In the genomic region with DNA sequence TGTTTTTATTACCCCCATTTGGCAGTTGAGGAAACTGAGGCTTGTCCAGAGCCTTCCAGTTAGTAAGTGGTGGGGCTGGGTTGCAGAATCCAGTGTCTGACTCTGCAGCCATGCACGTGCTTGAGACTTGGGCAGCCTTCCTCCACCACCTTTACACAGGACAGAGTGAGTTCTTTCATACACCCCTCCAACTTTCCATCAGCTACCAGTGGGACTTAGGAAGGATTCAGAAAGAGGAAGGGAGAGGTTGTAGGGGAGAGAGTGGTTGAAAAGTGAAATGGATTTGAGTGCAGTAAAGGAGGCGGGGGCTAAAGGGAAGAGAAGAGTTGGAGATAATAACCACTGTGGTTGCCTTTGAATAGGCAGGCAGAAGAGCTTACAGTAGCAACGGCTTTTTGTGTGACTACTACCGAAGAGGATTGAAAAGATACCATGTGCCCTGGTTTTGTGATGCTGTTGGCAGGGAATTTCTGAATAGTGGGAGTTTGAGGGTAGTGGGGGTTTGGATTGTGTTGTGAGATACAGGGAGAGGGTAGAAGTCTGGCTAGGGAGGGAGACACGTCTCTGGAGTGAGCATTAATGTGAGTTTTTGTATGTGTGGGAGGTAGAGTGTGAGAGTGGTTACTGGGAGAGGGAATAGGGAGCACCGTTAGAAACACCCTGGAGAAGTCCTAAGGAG, we compare ENCODE assay signal across 8 cellular contexts. TPM values are rescaled to one million over a fixed set of nuclear protein-coding genes. Genes with fewer than 3 reads are reported as not detected.
DNase-seq lines count a peak whose midpoint lies in the region; ATAC-seq and TF ChIP-seq lines count a peak whose summit lies in the region.

No MANE protein-coding gene starts in this region.

- POLR2A ChIA-PET in GM10248 (lab: Yijun Ruan, JAX): interaction anchor here (0.9 kb wide), 1 partner anchor 57 kb away, joined by 3 read pairs; no protein-coding TSS in a partner anchor

- H3K9ac ChIP-seq in OCI-LY3 (ENCODE audit: low read length): peak overlapping the region; percentile 99

- no peak overlapping the region for H3K27ac Mint-ChIP-seq in stimulated activated naive B cell treated with anti-CD40 and anti-IgM and Interleukin-4, amounts not matched to agents 10 μg/mL and 1 μg/mL and 100 μg/mL, for 72 hours
- H3K27ac Mint-ChIP-seq in stimulated activated effector memory CD8-positive, alpha-beta T cell treated with anti-CD3 and anti-CD28 coated beads, Interleukin-12 subunit alpha, Interleukin-12 subunit beta, amount 100 ng/mL, for 72 hours: no peak overlapping the region

- H3K9me3 ChIP-seq in OCI-LY3 (ENCODE audit: insufficient read depth, low read length) (no peaks in the 10 kb centered on the region), spleen (no peaks in the 10 kb centered on the region)

- H3K36me3 ChIP-seq in OCI-LY3 (replicated peaks; ENCODE audit: low read depth, low read length): peaks cover 19% of the 10 kb centered on the region
- peaks cover 0 to 1% (median 0%) of the 10 kb centered on the region in 6 donors for H3K36me3 ChIP-seq in spleen

- CTCF ChIA-PET in GM10248 (lab: Yijun Ruan, JAX): interaction anchor here (1.0 to 1.7 kb wide), 3 partner anchors 10 to 14 kb away, joined by 3 to 6 read pairs (median 3); no protein-coding TSS in a partner anchor

- peak; percentile 11 for DNase-seq in NCI-H1092 treated with DMSO at 0.1 percent for 48 hours (lab: John Stamatoyannopoulos, UW)
- DNase-seq in NCI-H1092 (lab: John Stamatoyannopoulos, UW): no peak
- peak; percentile 29 for DNase-seq in fibroblast of peridontal ligament (ENCODE audit: extremely low read depth)
- DNase-seq in spleen: no peak
- DNase-seq in GM10248 (ENCODE audit: extremely low spot score): no peak
- no peak for DNase-seq in stimulated activated naive B cell treated with anti-CD40 and anti-IgM and Interleukin-4, amounts not matched to agents 10 μg/mL and 1 μg/mL and 100 μg/mL, for 72 hours
- DNase-seq in stimulated activated effector memory CD8-positive, alpha-beta T cell treated with anti-CD3 and anti-CD28 coated beads, Interleukin-12 subunit alpha, Interleukin-12 subunit beta, amount 100 ng/mL, for 72 hours (ENCODE audit: low spot score in 2 of 2): no peak

- H3K79me2 ChIP-seq in OCI-LY3 (ENCODE audit: low read length): peaks cover 81% of the 10 kb centered on the region

- H3K27ac ChIP-seq in OCI-LY3 (ENCODE audit: low read length) (peak overlapping the region; percentile 94), spleen (peak overlapping the region; percentile 17 to 99 (median 94))

- peaks cover 40% of the 10 kb centered on the region for H4K20me1 ChIP-seq in OCI-LY3 (ENCODE audit: insufficient read depth, low read length)

- H3K4me3 ChIP-seq in OCI-LY3 (ENCODE audit: low read length) (peak overlapping the region; percentile 95), spleen (peak overlapping the region; percentile 69 to 96 (median 94))

- H3K4me3 Mint-ChIP-seq in stimulated activated naive B cell treated with anti-CD40 and anti-IgM and Interleukin-4, amounts not matched to agents 10 μg/mL and 1 μg/mL and 100 μg/mL, for 72 hours: no peak overlapping the region
- H3K4me3 Mint-ChIP-seq in stimulated activated effector memory CD8-positive, alpha-beta T cell treated with anti-CD3 and anti-CD28 coated beads, Interleukin-12 subunit alpha, Interleukin-12 subunit beta, amount 100 ng/mL, for 72 hours: no peak overlapping the region

- H2AFZ ChIP-seq in OCI-LY3 (ENCODE audit: low read depth, low read length): no peak overlapping the region

- peaks cover 17 to 22% of the 10 kb centered on the region in 2 donors for H3K36me3 Mint-ChIP-seq in stimulated activated naive B cell treated with anti-CD40 and anti-IgM and Interleukin-4, amounts not matched to agents 10 μg/mL and 1 μg/mL and 100 μg/mL, for 72 hours
- peaks cover 9% of the 10 kb centered on the region for H3K36me3 Mint-ChIP-seq in stimulated activated effector memory CD8-positive, alpha-beta T cell treated with anti-CD3 and anti-CD28 coated beads, Interleukin-12 subunit alpha, Interleukin-12 subunit beta, amount 100 ng/mL, for 72 hours

- TF ChIP-seq CTCF in OCI-LY3 (IDR thresholded peaks at IDR 0.05; ENCODE audit: low read depth, low read length) (no peak), spleen (IDR thresholded peaks at IDR 0.05 in 8 of 11, conservative IDR thresholded peaks at IDR 0.05 in 3 of 11) (no peak), GM10248 (IDR thresholded peaks at IDR 0.05; ENCODE audit: control extremely low read depth, extremely low read depth, low read depth, missing control alignments) (no peak)

- ATAC-seq in stimulated activated naive B cell treated with anti-CD40 and anti-IgM and Interleukin-4, amounts not matched to agents 10 μg/mL and 1 μg/mL and 100 μg/mL, for 72 hours (replicated peaks): no peak
- ATAC-seq in stimulated activated effector memory CD8-positive, alpha-beta T cell treated with anti-CD3 and anti-CD28 coated beads, Interleukin-12 subunit alpha, Interleukin-12 subunit beta, amount 100 ng/mL, for 72 hours: no peak

- no peaks in the 10 kb centered on the region for H3K27me3 Mint-ChIP-seq in stimulated activated naive B cell treated with anti-CD40 and anti-IgM and Interleukin-4, amounts not matched to agents 10 μg/mL and 1 μg/mL and 100 μg/mL, for 72 hours

- H3K4me1 ChIP-seq in OCI-LY3 (ENCODE audit: low read length): peaks cover 55% of the 10 kb centered on the region
- H3K4me1 ChIP-seq in spleen: peaks cover 19 to 75% (median 66%) of the 10 kb centered on the region in 6 donors

- H3K4me2 ChIP-seq in OCI-LY3 (ENCODE audit: low read length): peak overlapping the region; percentile 97

- intact Hi-C loops in spleen (cut with DNase I; ENCODE audit: low total_unique reads): no loop called here

- H3K9me3 Mint-ChIP-seq in stimulated activated naive B cell treated with anti-CD40 and anti-IgM and Interleukin-4, amounts not matched to agents 10 μg/mL and 1 μg/mL and 100 μg/mL, for 72 hours: peaks cover 0 to 2% of the 10 kb centered on the region in 2 donors
- H3K9me3 Mint-ChIP-seq in stimulated activated effector memory CD8-positive, alpha-beta T cell treated with anti-CD3 and anti-CD28 coated beads, Interleukin-12 subunit alpha, Interleukin-12 subunit beta, amount 100 ng/mL, for 72 hours: no peaks in the 10 kb centered on the region

- H3K4me1 Mint-ChIP-seq in stimulated activated naive B cell treated with anti-CD40 and anti-IgM and Interleukin-4, amounts not matched to agents 10 μg/mL and 1 μg/mL and 100 μg/mL, for 72 hours: peaks cover 35 to 44% of the 10 kb centered on the region in 2 donors
- H3K4me1 Mint-ChIP-seq in stimulated activated effector memory CD8-positive, alpha-beta T cell treated with anti-CD3 and anti-CD28 coated beads, Interleukin-12 subunit alpha, Interleukin-12 subunit beta, amount 100 ng/mL, for 72 hours: peaks cover 18% of the 10 kb centered on the region

- no peak for TF ChIP-seq POLR2A in spleen (IDR thresholded peaks at IDR 0.05)

- 11 to 22% (median 13%) methylated on average over 6 of the region's 6 CpGs for WGBS in spleen, 5 donors

- no peaks in the 10 kb centered on the region for H3K27me3 ChIP-seq in OCI-LY3 (ENCODE audit: low read depth, low read length)
- H3K27me3 ChIP-seq in spleen (replicated peaks in 1 of 7): no peaks in the 10 kb centered on the region

RNA-seq across cellular contexts. Expression of a gene that starts 1.7 kb away (rescaled TPM):
- 10 to 100 TPM; 35.0 to 80.8 (median 58.8) TPM for total RNA-seq in spleen
- polyA plus RNA-seq in spleen: 10 to 100 TPM; 13.8 to 15.7 (median 14.8) TPM

RNA-seq across cellular contexts. Expression of a gene that starts 48.1 kb away (rescaled TPM):
- 10 to 100 TPM; 14.1 to 71.7 (median 22.5) TPM for total RNA-seq in spleen
- polyA plus RNA-seq in spleen: 1 to 10 TPM; 3.5 to 9.5 (median 6.4) TPM

Comparison
In these comparisons a context has a peak if more than half of its experiments do, and no peak if none do; other contexts are left out.
1. DNase-seq: peak in NCI-H1092 treated with DMSO at 0.1 percent for 48 hours (single experiment) and fibroblast of peridontal ligament (single experiment); none in NCI-H1092 (single experiment), spleen (single experiment), GM10248 (single experiment), stimulated activated naive B cell treated with anti-CD40 and anti-IgM and Interleukin-4, amounts not matched to agents 10 μg/mL and 1 μg/mL and 100 μg/mL, for 72 hours (single experiment) and stimulated activated effector memory CD8-positive, alpha-beta T cell treated with anti-CD3 and anti-CD28 coated beads, Interleukin-12 subunit alpha, Interleukin-12 subunit beta, amount 100 ng/mL, for 72 hours (0 of 2).